Comparison of ENCODE assay signal across 21 cellular contexts in genomic region chr9:107153336-107153735, GRCh38.
DNase-seq lines count a peak whose midpoint lies in the region; ATAC-seq and TF ChIP-seq lines count a peak whose summit lies in the region.
"Had no signal": no experiment of that assay in that cellular context is flagged by ENCODE, and none has a peak within 500 bp of the region (broad histone marks: within the 10 kb centered on the region; RNA-seq: fewer than 3 reads in every experiment).

No MANE protein-coding gene starts in this region.

- TF ChIP-seq CTCF in left lung (IDR thresholded peaks at IDR 0.05), result no peak
- no peak for TF ChIP-seq CTCF in osteocyte (IDR thresholded peaks at IDR 0.05)
- no peak for TF ChIP-seq CTCF in gastrocnemius medialis (IDR thresholded peaks at IDR 0.05 in 4 of 5, conservative IDR thresholded peaks at IDR 0.05 in 1 of 5)

- intact Hi-C loops in left lung (cut with DNase I), result no loop called here
- intact Hi-C loops in gastrocnemius medialis (cut with DNase I; ENCODE audit: low total_unique reads), result no loop called here

- peaks cover 0 to 4% of the 10 kb centered on the region in 2 donors for H3K9me3 ChIP-seq in left lung
- H3K9me3 ChIP-seq in gastrocnemius medialis, result no peaks in the 10 kb centered on the region

- TF ChIP-seq POLR2A in gastrocnemius medialis (IDR thresholded peaks at IDR 0.05), result no peak

- peaks cover 3% of the 10 kb centered on the region for H3K4me1 Mint-ChIP-seq in osteocyte (ENCODE audit: unreplicated experiment)
- H3K4me1 Mint-ChIP-seq: activated naive CD4-positive, alpha-beta T cell treated with anti-CD3 and anti-CD28 coated beads, Interleukin-2, amount 50 U/mL, for 24 hours had no signal

- H3K27me3 Mint-ChIP-seq in osteocyte (ENCODE audit: unreplicated experiment), result peaks cover 24% of the 10 kb centered on the region
- H3K27me3 Mint-ChIP-seq: type B pancreatic cell had no signal

- ATAC-seq in GM18907 (IDR thresholded peaks at IDR 0.05; ENCODE audit: unreplicated experiment) (no peak), left lung (no peak), gastrocnemius medialis (no peak)

- H3K36me3 ChIP-seq in left lung (no peaks in the 10 kb centered on the region), gastrocnemius medialis (no peaks in the 10 kb centered on the region)

- H3K27me3 ChIP-seq in left lung (no peaks in the 10 kb centered on the region), gastrocnemius medialis (no peaks in the 10 kb centered on the region)

- in situ Hi-C loops in gastrocnemius medialis (cut with MboI; ENCODE audit: low sequenced_read_pairs in 4 of 4), result loop anchor here in 1 of 4 donors (25.0 kb wide), 1 partner anchor 516 kb away; no protein-coding TSS in a partner anchor

- H3K36me3 Mint-ChIP-seq in osteocyte (ENCODE audit: unreplicated experiment), result no peaks in the 10 kb centered on the region
- H3K36me3 Mint-ChIP-seq: activated naive CD4-positive, alpha-beta T cell treated with anti-CD3 and anti-CD28 coated beads, Interleukin-2, amount 50 U/mL, for 24 hours; brain; type B pancreatic cell had no signal

- no peak overlapping the region for H3K4me3 Mint-ChIP-seq in osteocyte (ENCODE audit: unreplicated experiment)
- H3K4me3 Mint-ChIP-seq: activated naive CD4-positive, alpha-beta T cell treated with anti-CD3 and anti-CD28 coated beads, Interleukin-2, amount 50 U/mL, for 24 hours; activated T-helper 1 cell treated with anti-CD3 and anti-CD28 coated beads, Interleukin-12 subunit alpha, Interleukin-12 subunit beta, Interleukin-2, Interleukin-4 antibody, amounts not matched to agents 30 ng/mL and 10 ng/mL and 1 ng/mL, durations not matched to agents 14 hours and 24 hours and 36 hours; brain; type B pancreatic cell had no signal

- H3K4me3 ChIP-seq in left lung, result no peak overlapping the region
- no peak overlapping the region for H3K4me3 ChIP-seq in gastrocnemius medialis
- H3K4me3 ChIP-seq: coronary artery had no signal

- H3K27ac Mint-ChIP-seq in osteocyte (ENCODE audit: unreplicated experiment), result no peak overlapping the region
- H3K27ac Mint-ChIP-seq: activated naive CD4-positive, alpha-beta T cell treated with anti-CD3 and anti-CD28 coated beads, Interleukin-2, amount 50 U/mL, for 24 hours; activated T-helper 1 cell treated with anti-CD3 and anti-CD28 coated beads, Interleukin-12 subunit alpha, Interleukin-12 subunit beta, Interleukin-2, Interleukin-4 antibody, amounts not matched to agents 30 ng/mL and 10 ng/mL and 1 ng/mL, durations not matched to agents 14 hours and 24 hours and 36 hours; brain; type B pancreatic cell had no signal

- H3K9me3 Mint-ChIP-seq in osteocyte (ENCODE audit: unreplicated experiment), result peaks cover 4% of the 10 kb centered on the region
- H3K9me3 Mint-ChIP-seq: activated naive CD4-positive, alpha-beta T cell treated with anti-CD3 and anti-CD28 coated beads, Interleukin-2, amount 50 U/mL, for 24 hours; activated T-helper 1 cell treated with anti-CD3 and anti-CD28 coated beads, Interleukin-12 subunit alpha, Interleukin-12 subunit beta, Interleukin-2, Interleukin-4 antibody, amounts not matched to agents 30 ng/mL and 10 ng/mL and 1 ng/mL, durations not matched to agents 14 hours and 24 hours and 36 hours; type B pancreatic cell had no signal

- DNase-seq in AG08395 (ENCODE audit: low spot score) (peak; percentile 72), HT1080 (ENCODE audit: low read depth) (peak; percentile 46), islet precursor cell (peak; percentile 75), left lung (no peak), osteocyte (ENCODE audit: extremely low spot score, unreplicated experiment) (no peak), gastrocnemius medialis (no peak)
- DNase-seq: activated CD4-positive, alpha-beta T cell treated with anti-CD3 and anti-CD28 coated beads for 4 hours; C1 segment of cervical spinal cord; KG1; NCI-H1105; NCI-H524; retina; RPMI8226; stimulated activated CD8-positive, alpha-beta memory T cell treated with anti-CD3 and anti-CD28 coated beads, Interleukin-4, amount 100 ng/mL, for 48 hours had no signal

- no peaks in the 10 kb centered on the region for H3K4me1 ChIP-seq in left lung
- H3K4me1 ChIP-seq in gastrocnemius medialis, result no peaks in the 10 kb centered on the region

- H3K27ac ChIP-seq in angular gyrus (ENCODE audit: low read depth, low read length) (peak overlapping the region; percentile 45), left lung (no peak overlapping the region), gastrocnemius medialis (no peak overlapping the region)
- H3K27ac ChIP-seq: coronary artery had no signal

Comparison
In these comparisons a context has a peak if more than half of its experiments do, and no peak if none do; other contexts are left out.
1. DNase-seq: peak in AG08395 (single experiment), HT1080 (single experiment) and islet precursor cell (single experiment); none in left lung (0 of 2), osteocyte (single experiment) and gastrocnemius medialis (0 of 2).